1 cellular context compared by ENCODE assay signal in genomic region chrX:133918326-133918725, GRCh38.
TF ChIP-seq lines count a peak whose summit lies in the region.

No MANE protein-coding gene starts in this region.

TF ChIP-seq in HEK293, 187 proteins besides CTCF, POLR2A, EP300 and RAD21 (continued from another document):
- TF ChIP-seq, protein P1, sequence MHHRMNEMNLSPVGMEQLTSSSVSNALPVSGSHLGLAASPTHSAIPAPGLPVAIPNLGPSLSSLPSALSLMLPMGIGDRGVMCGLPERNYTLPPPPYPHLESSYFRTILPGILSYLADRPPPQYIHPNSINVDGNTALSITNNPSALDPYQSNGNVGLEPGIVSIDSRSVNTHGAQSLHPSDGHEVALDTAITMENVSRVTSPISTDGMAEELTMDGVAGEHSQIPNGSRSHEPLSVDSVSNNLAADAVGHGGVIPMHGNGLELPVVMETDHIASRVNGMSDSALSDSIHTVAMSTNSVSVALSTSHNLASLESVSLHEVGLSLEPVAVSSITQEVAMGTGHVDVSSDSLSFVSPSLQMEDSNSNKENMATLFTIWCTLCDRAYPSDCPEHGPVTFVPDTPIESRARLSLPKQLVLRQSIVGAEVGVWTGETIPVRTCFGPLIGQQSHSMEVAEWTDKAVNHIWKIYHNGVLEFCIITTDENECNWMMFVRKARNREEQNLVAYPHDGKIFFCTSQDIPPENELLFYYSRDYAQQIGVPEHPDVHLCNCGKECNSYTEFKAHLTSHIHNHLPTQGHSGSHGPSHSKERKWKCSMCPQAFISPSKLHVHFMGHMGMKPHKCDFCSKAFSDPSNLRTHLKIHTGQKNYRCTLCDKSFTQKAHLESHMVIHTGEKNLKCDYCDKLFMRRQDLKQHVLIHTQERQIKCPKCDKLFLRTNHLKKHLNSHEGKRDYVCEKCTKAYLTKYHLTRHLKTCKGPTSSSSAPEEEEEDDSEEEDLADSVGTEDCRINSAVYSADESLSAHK (tag by site-specific recombination; IDR thresholded peaks at IDR 0.05) = 0 out of 2 replicates have a peak, but pooled peaks have one; percentile 14
- no peak for TF ChIP-seq ZNF624 (tag by site-specific recombination; IDR thresholded peaks at IDR 0.05)
- no peak for TF ChIP-seq ZSCAN30 (tag by site-specific recombination; IDR thresholded peaks at IDR 0.05)
- 0 out of 2 replicates have a peak, but pooled peaks have one; percentile 25 for TF ChIP-seq IKZF3 (tag by site-specific recombination; IDR thresholded peaks at IDR 0.05)
- TF ChIP-seq TRIM28 (IDR thresholded peaks at IDR 0.05; ENCODE audit: borderline replicate concordance, low read length) = peak; percentile 35; the same call in 1 of the 2 replicates
- TF ChIP-seq ZNF843 (tag by site-specific recombination; IDR thresholded peaks at IDR 0.05) = peak; percentile 24; the same call in 1 of the 2 replicates
- no peak for TF ChIP-seq ZNF555 (tag by site-specific recombination; conservative IDR thresholded peaks at IDR 0.05)
- TF ChIP-seq, protein P2, sequence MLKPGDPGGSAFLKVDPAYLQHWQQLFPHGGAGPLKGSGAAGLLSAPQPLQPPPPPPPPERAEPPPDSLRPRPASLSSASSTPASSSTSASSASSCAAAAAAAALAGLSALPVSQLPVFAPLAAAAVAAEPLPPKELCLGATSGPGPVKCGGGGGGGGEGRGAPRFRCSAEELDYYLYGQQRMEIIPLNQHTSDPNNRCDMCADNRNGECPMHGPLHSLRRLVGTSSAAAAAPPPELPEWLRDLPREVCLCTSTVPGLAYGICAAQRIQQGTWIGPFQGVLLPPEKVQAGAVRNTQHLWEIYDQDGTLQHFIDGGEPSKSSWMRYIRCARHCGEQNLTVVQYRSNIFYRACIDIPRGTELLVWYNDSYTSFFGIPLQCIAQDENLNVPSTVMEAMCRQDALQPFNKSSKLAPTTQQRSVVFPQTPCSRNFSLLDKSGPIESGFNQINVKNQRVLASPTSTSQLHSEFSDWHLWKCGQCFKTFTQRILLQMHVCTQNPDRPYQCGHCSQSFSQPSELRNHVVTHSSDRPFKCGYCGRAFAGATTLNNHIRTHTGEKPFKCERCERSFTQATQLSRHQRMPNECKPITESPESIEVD (tag by site-specific recombination; IDR thresholded peaks at IDR 0.05) = peak; percentile 43
- TF ChIP-seq, protein P3, sequence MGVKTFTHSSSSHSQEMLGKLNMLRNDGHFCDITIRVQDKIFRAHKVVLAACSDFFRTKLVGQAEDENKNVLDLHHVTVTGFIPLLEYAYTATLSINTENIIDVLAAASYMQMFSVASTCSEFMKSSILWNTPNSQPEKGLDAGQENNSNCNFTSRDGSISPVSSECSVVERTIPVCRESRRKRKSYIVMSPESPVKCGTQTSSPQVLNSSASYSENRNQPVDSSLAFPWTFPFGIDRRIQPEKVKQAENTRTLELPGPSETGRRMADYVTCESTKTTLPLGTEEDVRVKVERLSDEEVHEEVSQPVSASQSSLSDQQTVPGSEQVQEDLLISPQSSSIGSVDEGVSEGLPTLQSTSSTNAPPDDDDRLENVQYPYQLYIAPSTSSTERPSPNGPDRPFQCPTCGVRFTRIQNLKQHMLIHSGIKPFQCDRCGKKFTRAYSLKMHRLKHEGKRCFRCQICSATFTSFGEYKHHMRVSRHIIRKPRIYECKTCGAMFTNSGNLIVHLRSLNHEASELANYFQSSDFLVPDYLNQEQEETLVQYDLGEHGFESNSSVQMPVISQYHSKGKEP (tag by site-specific recombination; IDR thresholded peaks at IDR 0.05) = peak; percentile 63; the same call in 1 of the 2 replicates
- TF ChIP-seq OSR2 (tag by site-specific recombination; IDR thresholded peaks at IDR 0.05) = peak; percentile 27; the same call in 1 of the 2 replicates
- no peak for TF ChIP-seq ZNF544 (tag by site-specific recombination; IDR thresholded peaks at IDR 0.05)
- TF ChIP-seq ZNF561 (tag by site-specific recombination; IDR thresholded peaks at IDR 0.05; ENCODE audit: borderline replicate concordance) = peak; percentile 66; the same call in 1 of the 2 replicates
TF ChIP-seq in HEK293: peak in this region for 10.
